Comparison of ENCODE assay signal across 11 cellular contexts in the genomic region with DNA sequence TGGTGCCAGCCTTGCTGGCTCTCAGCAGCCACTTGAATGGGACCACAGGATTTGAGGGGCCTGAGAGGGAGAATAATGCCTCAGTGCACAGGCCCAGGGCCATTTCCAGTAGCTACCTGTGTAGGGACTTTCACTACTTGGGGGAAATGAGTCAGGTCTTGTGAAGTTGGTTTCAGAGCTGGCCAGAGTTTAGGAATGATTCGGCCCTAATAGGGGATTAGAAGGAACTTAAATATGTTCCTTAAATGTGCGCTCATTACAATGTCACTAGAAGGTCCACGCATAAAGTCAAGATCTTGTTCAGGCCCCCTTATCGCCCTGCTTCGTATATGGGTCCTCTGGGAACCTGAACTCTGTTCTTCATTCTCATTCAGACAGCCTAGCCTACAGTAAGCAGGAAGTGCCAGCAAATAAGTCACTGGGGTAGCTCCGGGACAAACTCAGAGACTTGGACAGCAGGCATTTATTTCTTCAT. TPM values are rescaled to one million over a fixed set of nuclear protein-coding genes. Genes with fewer than 3 reads are reported as not detected.
DNase-seq lines count a peak whose midpoint lies in the region; ATAC-seq, FAIRE-seq and TF ChIP-seq lines count a peak whose summit lies in the region.
"Had no signal": no experiment of that assay in that cellular context is flagged by ENCODE, and none has a peak within 500 bp of the region (broad histone marks: within the 10 kb centered on the region; RNA-seq: fewer than 3 reads in every experiment).

No MANE protein-coding gene starts in this region.

- dilution Hi-C loops in mammary epithelial cell (cut with HindIII; ENCODE audit: low sequenced_read_pairs): no loop called here

- H4K20me1 ChIP-seq in mammary epithelial cell (ENCODE audit: insufficient read depth, low read length) (no peaks in the 10 kb centered on the region), GM12878 (ENCODE audit: control insufficient read depth, insufficient read depth) (no peaks in the 10 kb centered on the region)

- H3K4me1 ChIP-seq in mammary epithelial cell (ENCODE audit: insufficient read depth, low read length) (no peaks in the 10 kb centered on the region), breast epithelium (no peaks in the 10 kb centered on the region), GM12878 (ENCODE audit: control insufficient read depth, insufficient read depth, low read length) (peaks cover 30% of the 10 kb centered on the region), upper lobe of right lung (peaks cover 33% of the 10 kb centered on the region), endodermal cell (ENCODE audit: control insufficient read depth, insufficient read depth, low read length) (no peaks in the 10 kb centered on the region)

- no peak for TF ChIP-seq CTCF in mammary epithelial cell (conservative IDR thresholded peaks at IDR 0.05 in 1 of 2, IDR thresholded peaks at IDR 0.05 in 1 of 2; ENCODE audit: extremely low read depth in 1 of 2, insufficient read depth in 1 of 2, low read depth in 1 of 2, low read length in 2 of 2)
- TF ChIP-seq CTCF in breast epithelium (IDR thresholded peaks at IDR 0.05): no peak
- no peak for TF ChIP-seq CTCF in GM12878 (IDR thresholded peaks at IDR 0.05 in 2 of 3, conservative IDR thresholded peaks at IDR 0.05 in 1 of 3; ENCODE audit: control insufficient read depth in 2 of 3, extremely low read depth in 1 of 3, insufficient read depth in 1 of 3, low read depth in 3 of 3, low read length in 3 of 3)
- TF ChIP-seq CTCF in upper lobe of right lung (IDR thresholded peaks at IDR 0.05): no peak
- TF ChIP-seq CTCF in endodermal cell (conservative IDR thresholded peaks at IDR 0.05): no peak

- H3K9me3 ChIP-seq in mammary epithelial cell (replicated peaks; ENCODE audit: insufficient read depth, low read length): no peaks in the 10 kb centered on the region
- H3K9me3 ChIP-seq in breast epithelium: no peaks in the 10 kb centered on the region
- H3K9me3 ChIP-seq in GM12878 (replicated peaks; ENCODE audit: control insufficient read depth, insufficient read depth, low read length): no peaks in the 10 kb centered on the region; the same call in 1 of the 3 replicates
- no peaks in the 10 kb centered on the region for H3K9me3 ChIP-seq in upper lobe of right lung
- no peaks in the 10 kb centered on the region for H3K9me3 ChIP-seq in endodermal cell (ENCODE audit: control insufficient read depth, low read length)

- peak; percentile 79 to 80 for TF ChIP-seq EP300 in GM12878 (IDR thresholded peaks at IDR 0.05; ENCODE audit: borderline replicate concordance in 1 of 2, control insufficient read depth in 1 of 2, low read depth in 2 of 2, low read length in 2 of 2)

- H3K9me3 Mint-ChIP-seq in T-cell (no peaks in the 10 kb centered on the region), endodermal cell (no peaks in the 10 kb centered on the region)
- H3K9me3 Mint-ChIP-seq in activated T-helper 2 cell treated with anti-CD3 and anti-CD28 coated beads, Interferon-gamma antibody, Interleukin-2, Interleukin-4, amounts not matched to agents 10 μg/mL and 5 μg/mL and 100 μg/mL, durations not matched to agents 14 hours and 24 hours and 36 hours: no peaks in the 10 kb centered on the region

- H3K27ac ChIP-seq in mammary epithelial cell (ENCODE audit: insufficient read depth, low read depth, low read length) (no peak overlapping the region), breast epithelium (no peak overlapping the region), GM12878 (ENCODE audit: control insufficient read depth, insufficient read depth) (peak overlapping the region; percentile 78), upper lobe of right lung (peak overlapping the region; percentile 36), endodermal cell (ENCODE audit: low read depth, low read length) (no peak overlapping the region)
- H3K27ac ChIP-seq: RWPE1 had no signal

- H3K4me3 Mint-ChIP-seq in T-cell: no peak overlapping the region
- H3K4me3 Mint-ChIP-seq in activated T-helper 2 cell treated with anti-CD3 and anti-CD28 coated beads, Interferon-gamma antibody, Interleukin-2, Interleukin-4, amounts not matched to agents 10 μg/mL and 5 μg/mL and 100 μg/mL, durations not matched to agents 14 hours and 24 hours and 36 hours (ENCODE audit: low read depth): no peak overlapping the region
- H3K4me3 Mint-ChIP-seq in endodermal cell: no peak overlapping the region

- POLR2A ChIA-PET in GM12878 (lab: Charles Lee): interaction anchor here (0.6 to 7.6 kb wide), 15 partner anchors 9 to 823 kb away, joined by 3 to 118 read pairs (median 5); a partner anchor contains a TSS
- POLR2A ChIA-PET in T-cell (lab: Charles Lee): no interaction called here

- H3K4me2 ChIP-seq in mammary epithelial cell (ENCODE audit: insufficient read depth, low read depth, low read length): no peak overlapping the region
- peak overlapping the region; percentile 58 for H3K4me2 ChIP-seq in GM12878 (ENCODE audit: control insufficient read depth, insufficient read depth)

- intact Hi-C loops in mammary epithelial cell (cut with micrococcal nuclease) (no loop called here), breast epithelium (cut with DNase I; ENCODE audit: low total_unique reads) (no loop called here), GM12878 (cut with micrococcal nuclease; ENCODE audit: unreplicated experiment) (loop anchor here (2.0 kb wide), 1 partner anchor 22 kb away; no protein-coding TSS in a partner anchor), upper lobe of right lung (cut with DNase I) (no loop called here)
- intact Hi-C loops in activated T-helper 2 cell treated with anti-CD3 and anti-CD28 coated beads, Interferon-gamma antibody, Interleukin-2, Interleukin-4, amounts not matched to agents 10 μg/mL and 5 μg/mL and 100 μg/mL, durations not matched to agents 14 hours and 24 hours and 36 hours (cut with micrococcal nuclease): no loop called here

- no peak for TF ChIP-seq RAD21 in GM12878 (IDR thresholded peaks at IDR 0.05; ENCODE audit: insufficient read depth, low read depth, low read length)

- RAD21 ChIA-PET in GM12878 (lab: Charles Lee; ENCODE audit: unreplicated experiment): interaction anchor here (0.6 to 5.0 kb wide), 12 partner anchors 8 to 54 kb away, joined by 3 to 40 read pairs (median 3); a partner anchor contains a TSS

- SMC1A ChIA-PET in GM12878 (lab: Charles Lee; ENCODE audit: uncharacterized antibody, unreplicated experiment): interaction anchor here (0.7 to 8.6 kb wide), 14 partner anchors 8 to 241 kb away, joined by 3 to 80 read pairs (median 6); a partner anchor contains a TSS

- peak overlapping the region; percentile 37 for H2AFZ ChIP-seq in mammary epithelial cell (ENCODE audit: low read depth, low read length)
- peak overlapping the region; percentile 69 for H2AFZ ChIP-seq in GM12878 (ENCODE audit: control insufficient read depth, low read depth, low read length)

- H3K4me3 ChIP-seq in mammary epithelial cell (replicated peaks in 1 of 3; ENCODE audit: insufficient read depth in 1 of 3, low read depth in 2 of 3, low read length in 3 of 3) (no peak overlapping the region), breast epithelium (no peak overlapping the region), GM12878 (peak overlapping the region; percentile 2; the same call in 1 of the 2 replicates), upper lobe of right lung (no peak overlapping the region), endodermal cell (ENCODE audit: low read length) (no peak overlapping the region)

- in situ Hi-C loops in mammary epithelial cell (cut with MboI; ENCODE audit: low sequenced_read_pairs in 2 of 2): no loop called here
- in situ Hi-C loops in GM12878 (cut with MboI): no loop called here

- no peak for DNase-seq in mammary epithelial cell
- DNase-seq in breast epithelium (ENCODE audit: low spot score in 2 of 2): no peak
- peak; percentile 82 for DNase-seq in GM12878 (ENCODE audit: low read depth, low spot score)
- no peak for DNase-seq in upper lobe of right lung
- DNase-seq in T-cell: no peak
- no peak for DNase-seq in activated T-helper 2 cell treated with anti-CD3 and anti-CD28 coated beads, Interferon-gamma antibody, Interleukin-2, Interleukin-4, amounts not matched to agents 10 μg/mL and 5 μg/mL and 100 μg/mL, durations not matched to agents 14 hours and 24 hours and 36 hours (ENCODE audit: low spot score)
- no peak for DNase-seq in endodermal cell
- DNase-seq: anterior cingulate cortex; CD4-positive, CD25-positive, alpha-beta regulatory T cell had no signal

- H3K27me3 ChIP-seq in mammary epithelial cell (ENCODE audit: insufficient read depth, low read length) (no peaks in the 10 kb centered on the region), breast epithelium (no peaks in the 10 kb centered on the region), GM12878 (replicated peaks in 1 of 2; ENCODE audit: control insufficient read depth in 2 of 2, insufficient read depth in 2 of 2, low read length in 1 of 2) (no peaks in the 10 kb centered on the region), upper lobe of right lung (no peaks in the 10 kb centered on the region), endodermal cell (ENCODE audit: control insufficient read depth, insufficient read depth, low read length, poor library complexity, severe bottlenecking) (no peaks in the 10 kb centered on the region)

- peaks cover 12 to 33% (median 27%) of the 10 kb centered on the region in 3 donors for H3K4me1 Mint-ChIP-seq in T-cell
- peaks cover 35% of the 10 kb centered on the region for H3K4me1 Mint-ChIP-seq in activated T-helper 2 cell treated with anti-CD3 and anti-CD28 coated beads, Interferon-gamma antibody, Interleukin-2, Interleukin-4, amounts not matched to agents 10 μg/mL and 5 μg/mL and 100 μg/mL, durations not matched to agents 14 hours and 24 hours and 36 hours (ENCODE audit: low read depth)
- H3K4me1 Mint-ChIP-seq in endodermal cell: peaks cover 3% of the 10 kb centered on the region

- FAIRE-seq in GM12878 (lab: Jason Lieb, UNC): no peak

- H3K27ac Mint-ChIP-seq in T-cell: peak overlapping the region in 1 of 2 donors; percentile 62
- no peak overlapping the region for H3K27ac Mint-ChIP-seq in activated T-helper 2 cell treated with anti-CD3 and anti-CD28 coated beads, Interferon-gamma antibody, Interleukin-2, Interleukin-4, amounts not matched to agents 10 μg/mL and 5 μg/mL and 100 μg/mL, durations not matched to agents 14 hours and 24 hours and 36 hours
- no peak overlapping the region for H3K27ac Mint-ChIP-seq in endodermal cell

- H3K79me2 ChIP-seq in mammary epithelial cell (ENCODE audit: insufficient read depth, low read length) (no peaks in the 10 kb centered on the region), GM12878 (ENCODE audit: control insufficient read depth, insufficient read depth, low read length) (no peaks in the 10 kb centered on the region)

- H3K27me3 Mint-ChIP-seq in T-cell: no peaks in the 10 kb centered on the region
- peaks cover 3% of the 10 kb centered on the region for H3K27me3 Mint-ChIP-seq in activated T-helper 2 cell treated with anti-CD3 and anti-CD28 coated beads, Interferon-gamma antibody, Interleukin-2, Interleukin-4, amounts not matched to agents 10 μg/mL and 5 μg/mL and 100 μg/mL, durations not matched to agents 14 hours and 24 hours and 36 hours (ENCODE audit: low read depth)
- H3K27me3 Mint-ChIP-seq in endodermal cell (ENCODE audit: insufficient read depth): no peaks in the 10 kb centered on the region
- H3K27me3 Mint-ChIP-seq: CD4-positive, CD25-positive, alpha-beta regulatory T cell had no signal

- H3K36me3 ChIP-seq in mammary epithelial cell (ENCODE audit: insufficient read depth, low read length): no peaks in the 10 kb centered on the region
- no peaks in the 10 kb centered on the region for H3K36me3 ChIP-seq in breast epithelium
- no peaks in the 10 kb centered on the region for H3K36me3 ChIP-seq in GM12878 (ENCODE audit: control insufficient read depth in 2 of 2, insufficient read depth in 2 of 2, low read length in 1 of 2)
- no peaks in the 10 kb centered on the region for H3K36me3 ChIP-seq in upper lobe of right lung
- no peaks in the 10 kb centered on the region for H3K36me3 ChIP-seq in endodermal cell (ENCODE audit: control insufficient read depth, insufficient read depth, low read length)

- ATAC-seq in HG03103 (IDR thresholded peaks at IDR 0.05; ENCODE audit: low read depth, unreplicated experiment): peak; percentile 49
- ATAC-seq in GM12878: peak; percentile 82
- ATAC-seq in upper lobe of right lung: no peak
- no peak for ATAC-seq in T-cell (replicated peaks in 1 of 4)

- TF ChIP-seq POLR2A in breast epithelium (IDR thresholded peaks at IDR 0.05): no peak
- TF ChIP-seq POLR2A in GM12878 (IDR thresholded peaks at IDR 0.05; ENCODE audit: low read depth, low read length): no peak

- CTCF ChIA-PET in mammary epithelial cell (lab: Charles Lee; ENCODE audit: low non-redundant PET) (interaction anchor here (0.7 to 1.1 kb wide), 2 partner anchors 12 to 32 kb away, joined by 4 read pairs; no protein-coding TSS in a partner anchor), GM12878 (lab: Yijun Ruan, JAX) (interaction anchor here (0.5 to 3.2 kb wide), 10 partner anchors 9 to 190 kb away, joined by 3 to 14 read pairs (median 6); a partner anchor contains a TSS), T-cell (lab: Charles Lee) (interaction anchor here in 1 of 2 donors (0.6 to 1.1 kb wide), 3 partner anchors 9 to 52 kb away, joined by 3 to 4 read pairs (median 4); no protein-coding TSS in a partner anchor)

- no TSS peak for BruUV-seq in mammary epithelial cell (replicated peaks; lab: Mats Ljungman, UMichigan)
- BruUV-seq in GM12878 (replicated peaks; lab: Mats Ljungman, UMichigan): no TSS peak

- H3K36me3 Mint-ChIP-seq in T-cell (no peaks in the 10 kb centered on the region), endodermal cell (ENCODE audit: low read depth) (no peaks in the 10 kb centered on the region)
- no peaks in the 10 kb centered on the region for H3K36me3 Mint-ChIP-seq in activated T-helper 2 cell treated with anti-CD3 and anti-CD28 coated beads, Interferon-gamma antibody, Interleukin-2, Interleukin-4, amounts not matched to agents 10 μg/mL and 5 μg/mL and 100 μg/mL, durations not matched to agents 14 hours and 24 hours and 36 hours (ENCODE audit: low read depth)
- H3K36me3 Mint-ChIP-seq: CD4-positive, CD25-positive, alpha-beta regulatory T cell had no signal

- H3K9ac ChIP-seq in mammary epithelial cell (ENCODE audit: insufficient read depth, low read length): no peak overlapping the region
- peak overlapping the region; percentile 31 for H3K9ac ChIP-seq in GM12878 (ENCODE audit: control insufficient read depth, insufficient read depth, low read length)
- no peak overlapping the region for H3K9ac ChIP-seq in endodermal cell (ENCODE audit: extremely low read depth, low read length, poor library complexity, severe bottlenecking)

- 53% methylated on average over 6 of the region's 6 CpGs for WGBS in mammary epithelial cell (ENCODE audit: low coverage, missing lambda C conversion rate)
- 0% methylated on average over 6 of the region's 6 CpGs for WGBS in GM12878 (ENCODE audit: insufficient coverage, insufficient replicate concordance, low lambda C conversion rate, missing lambda C conversion rate)
- 75 to 80% methylated on average over 5 to 6 of the region's 6 CpGs for WGBS in endodermal cell (ENCODE audit: insufficient coverage in 1 of 2, insufficient read length in 1 of 2), 2 experiments

RNA-seq across cellular contexts. Expression of a gene that starts 5.6 kb away (rescaled TPM):
- total RNA-seq in mammary epithelial cell: 10 to 100 TPM; 58.7 to 79.7 TPM
- polyA plus RNA-seq in mammary epithelial cell: 118 TPM
- 105 TPM for polyA minus RNA-seq in mammary epithelial cell
- 10 to 100 TPM; 85.5 to 96.0 (median 89.4) TPM for total RNA-seq in breast epithelium
- 82.3 and 85.2 TPM in 2 replicates for total RNA-seq in GM12878 (2013; cell fraction: nucleolus; rRNA removed)
- total RNA-seq in GM12878 (2014; rRNA removed): 208 and 209 TPM in 2 replicates
- total RNA-seq in GM12878 (2014; rRNA removed; fragmentation: Illumina TruSeq; extraction: Trizol): 187 and 189 TPM in 2 replicates
- total RNA-seq in GM12878 (2021): 259 and 260 TPM in 2 replicates
- polyA plus RNA-seq in GM12878 (2011; ENCODE audit: low read depth): 223 TPM
- polyA plus RNA-seq in GM12878 (2011; rRNA removed): 243 and 335 TPM in 2 replicates
- 422 and 450 TPM in 2 replicates for polyA plus RNA-seq in GM12878 (2011; cell fraction: cytosol; rRNA removed)
- 238 and 249 TPM in 2 replicates for polyA plus RNA-seq in GM12878 (2011; cell fraction: nucleus; rRNA removed)
- 188 and 204 TPM in 2 replicates for polyA plus RNA-seq in GM12878 (2012)
- polyA plus RNA-seq in GM12878 (2014; fragmentation: Illumina TruSeq; extraction: Trizol): 182 and 222 TPM in 2 replicates
- polyA plus RNA-seq in GM12878 (2014; fragmentation: Nextera tagmentation; extraction: Ambion mirVana): 100 to 1,000 TPM; 199 to 200 TPM
- polyA plus RNA-seq in GM12878 (2014; rRNA removed): 253 and 265 TPM in 2 replicates
- polyA plus RNA-seq in GM12878 (2016; fragmentation: Nextera tagmentation; extraction: Ambion mirVana): 100 to 1,000 TPM; 309 to 334 TPM
- polyA minus RNA-seq in GM12878 (2011; rRNA and poly(A)+ RNA removed): 265 and 347 TPM in 2 replicates
- polyA minus RNA-seq in GM12878 (2011; cell fraction: cytosol; rRNA and poly(A)+ RNA removed): 80.9 and 94.5 TPM in 2 replicates
- 56.6 and 85.1 TPM in 2 replicates for polyA minus RNA-seq in GM12878 (2011; cell fraction: nucleus; rRNA and poly(A)+ RNA removed)
- total RNA-seq in upper lobe of right lung: 167 TPM
- 100 to 1,000 TPM in 1 of 5 donors, 10 to 100 TPM in 4; 48.2 to 105 (median 92.9) TPM for total RNA-seq in T-cell
- 191 and 210 TPM in 2 replicates for total RNA-seq in activated T-helper 2 cell treated with anti-CD3 and anti-CD28 coated beads, Interferon-gamma antibody, Interleukin-2, Interleukin-4, amounts not matched to agents 10 μg/mL and 5 μg/mL and 100 μg/mL, durations not matched to agents 14 hours and 24 hours and 36 hours
- total RNA-seq in endodermal cell: 100 to 1,000 TPM; 200 to 239 TPM
- polyA plus RNA-seq in endodermal cell (2013, experiment 1 of 2): 176 TPM
- polyA plus RNA-seq in endodermal cell (2013, experiment 2 of 2): 157 TPM

RNA-seq across cellular contexts. Expression of a gene that starts 23.4 kb away (rescaled TPM):
- total RNA-seq in mammary epithelial cell (100 to 1,000 TPM; 273 to 406 TPM), breast epithelium (100 to 1,000 TPM; 178 to 313 (median 308) TPM), GM12878 (2014; rRNA removed) (822 and 988 TPM in 2 replicates), GM12878 (2014; rRNA removed; fragmentation: Illumina TruSeq; extraction: Trizol) (779 and 790 TPM in 2 replicates), GM12878 (2021) (630 and 659 TPM in 2 replicates), upper lobe of right lung (401 TPM), T-cell (100 to 1,000 TPM in 3 of 5 donors, 10 to 100 TPM in 2; 59.3 to 156 (median 151) TPM), endodermal cell (100 to 1,000 TPM; 872 to 949 TPM)
- polyA plus RNA-seq in mammary epithelial cell (674 TPM), GM12878 (2011; rRNA removed) (784 and 883 TPM in 2 replicates), GM12878 (2014; fragmentation: Illumina TruSeq; extraction: Trizol) (752 and 883 TPM in 2 replicates), GM12878 (2014; fragmentation: Nextera tagmentation; extraction: Ambion mirVana) (1,000 to 10,000 TPM; 1,264 to 1,775 TPM), GM12878 (2014; rRNA removed) (763 and 801 TPM in 2 replicates), GM12878 (2016; fragmentation: Nextera tagmentation; extraction: Ambion mirVana) (1,000 to 10,000 TPM; 1,223 to 1,315 TPM)
- 272 TPM for polyA minus RNA-seq in mammary epithelial cell
- 28.3 and 29.3 TPM in 2 replicates for total RNA-seq in GM12878 (2013; cell fraction: nucleolus; rRNA removed)
- polyA plus RNA-seq in GM12878 (2011; ENCODE audit: low read depth): 509 TPM
- 460 and 514 TPM in 2 replicates for polyA plus RNA-seq in GM12878 (2011; cell fraction: cytosol; rRNA removed)
- polyA plus RNA-seq in GM12878 (2011; cell fraction: nucleus; rRNA removed): 254 and 281 TPM in 2 replicates
- 373 and 379 TPM in 2 replicates for polyA plus RNA-seq in GM12878 (2012)
- polyA minus RNA-seq in GM12878 (2011; rRNA and poly(A)+ RNA removed): 315 and 352 TPM in 2 replicates
- 102 and 104 TPM in 2 replicates for polyA minus RNA-seq in GM12878 (2011; cell fraction: cytosol; rRNA and poly(A)+ RNA removed)
- 49.7 and 63.3 TPM in 2 replicates for polyA minus RNA-seq in GM12878 (2011; cell fraction: nucleus; rRNA and poly(A)+ RNA removed)
- 703 and 712 TPM in 2 replicates for total RNA-seq in activated T-helper 2 cell treated with anti-CD3 and anti-CD28 coated beads, Interferon-gamma antibody, Interleukin-2, Interleukin-4, amounts not matched to agents 10 μg/mL and 5 μg/mL and 100 μg/mL, durations not matched to agents 14 hours and 24 hours and 36 hours
- 677 TPM for polyA plus RNA-seq in endodermal cell (2013, experiment 1 of 2)
- polyA plus RNA-seq in endodermal cell (2013, experiment 2 of 2): 633 TPM

RNA-seq across cellular contexts. Expression of a gene that starts 38.8 kb away (rescaled TPM):
- total RNA-seq in mammary epithelial cell (10 to 100 TPM; 17.2 to 82.2 TPM), breast epithelium (10 to 100 TPM; 83.4 to 96.7 (median 91.0) TPM), GM12878 (2014; rRNA removed) (177 and 183 TPM in 2 replicates), GM12878 (2014; rRNA removed; fragmentation: Illumina TruSeq; extraction: Trizol) (276 and 278 TPM in 2 replicates), GM12878 (2021) (180 and 184 TPM in 2 replicates), upper lobe of right lung (49.8 TPM), T-cell (100 to 1,000 TPM in 2 of 5 donors, 10 to 100 TPM in 3; 64.6 to 145 (median 74.7) TPM), endodermal cell (100 to 1,000 TPM; 368 to 385 TPM)
- polyA plus RNA-seq in mammary epithelial cell (84.7 TPM), GM12878 (2011; rRNA removed) (187 and 191 TPM in 2 replicates), GM12878 (2014; fragmentation: Illumina TruSeq; extraction: Trizol) (321 and 355 TPM in 2 replicates), GM12878 (2014; fragmentation: Nextera tagmentation; extraction: Ambion mirVana) (100 to 1,000 TPM; 111 to 175 TPM), GM12878 (2014; rRNA removed) (195 and 220 TPM in 2 replicates), GM12878 (2016; fragmentation: Nextera tagmentation; extraction: Ambion mirVana) (100 to 1,000 TPM; 234 to 238 TPM)
- 39.5 TPM for polyA minus RNA-seq in mammary epithelial cell
- 189 and 195 TPM in 2 replicates for total RNA-seq in GM12878 (2013; cell fraction: nucleolus; rRNA removed)
- polyA plus RNA-seq in GM12878 (2011; ENCODE audit: low read depth): 98.4 TPM
- 127 and 155 TPM in 2 replicates for polyA plus RNA-seq in GM12878 (2011; cell fraction: cytosol; rRNA removed)
- 201 and 270 TPM in 2 replicates for polyA plus RNA-seq in GM12878 (2011; cell fraction: nucleus; rRNA removed)
- polyA plus RNA-seq in GM12878 (2012): 117 and 125 TPM in 2 replicates
- polyA minus RNA-seq in GM12878 (2011; rRNA and poly(A)+ RNA removed): 143 and 157 TPM in 2 replicates
- polyA minus RNA-seq in GM12878 (2011; cell fraction: cytosol; rRNA and poly(A)+ RNA removed): 77.1 and 87.6 TPM in 2 replicates
- 68.7 and 103 TPM in 2 replicates for polyA minus RNA-seq in GM12878 (2011; cell fraction: nucleus; rRNA and poly(A)+ RNA removed)
- 253 and 265 TPM in 2 replicates for total RNA-seq in activated T-helper 2 cell treated with anti-CD3 and anti-CD28 coated beads, Interferon-gamma antibody, Interleukin-2, Interleukin-4, amounts not matched to agents 10 μg/mL and 5 μg/mL and 100 μg/mL, durations not matched to agents 14 hours and 24 hours and 36 hours
- 403 TPM for polyA plus RNA-seq in endodermal cell (2013, experiment 1 of 2)
- polyA plus RNA-seq in endodermal cell (2013, experiment 2 of 2): 368 TPM

RNA-seq across cellular contexts. Expression of a gene that starts 45.0 kb away (rescaled TPM):
- total RNA-seq in mammary epithelial cell: 10 to 100 TPM in 1 of 2 donors, 1 to 10 TPM in 1; 4.3 to 10.4 TPM
- polyA plus RNA-seq in mammary epithelial cell: 9.4 TPM
- 14.1 TPM for polyA minus RNA-seq in mammary epithelial cell
- total RNA-seq in breast epithelium: 1 to 10 TPM; 2.1 to 5.1 (median 3.6) TPM
- 5.3 and 6.3 TPM in 2 replicates for total RNA-seq in GM12878 (2013; cell fraction: nucleolus; rRNA removed)
- total RNA-seq in GM12878 (2014; rRNA removed): 10.8 and 13.6 TPM in 2 replicates
- total RNA-seq in GM12878 (2014; rRNA removed; fragmentation: Illumina TruSeq; extraction: Trizol): 7.3 and 7.6 TPM in 2 replicates
- 14.2 and 14.8 TPM in 2 replicates for total RNA-seq in GM12878 (2021)
- 1.5 TPM for polyA plus RNA-seq in GM12878 (2011; ENCODE audit: low read depth)
- polyA plus RNA-seq in GM12878 (2011; rRNA removed): 5.6 and 6.8 TPM in 2 replicates
- polyA plus RNA-seq in GM12878 (2011; cell fraction: cytosol; rRNA removed): 10.3 and 10.8 TPM in 2 replicates
- polyA plus RNA-seq in GM12878 (2011; cell fraction: nucleus; rRNA removed): 5.8 and 6.5 TPM in 2 replicates
- polyA plus RNA-seq in GM12878 (2012): 5.1 and 5.9 TPM in 2 replicates
- polyA plus RNA-seq in GM12878 (2014; fragmentation: Illumina TruSeq; extraction: Trizol): 8.1 and 11.7 TPM in 2 replicates
- 1 to 10 TPM; 4.6 to 5.7 TPM for polyA plus RNA-seq in GM12878 (2014; fragmentation: Nextera tagmentation; extraction: Ambion mirVana)
- polyA plus RNA-seq in GM12878 (2014; rRNA removed): 9.4 and 9.8 TPM in 2 replicates
- 10 to 100 TPM in 1 of 2 experiments, 1 to 10 TPM in 1; 10.0 to 12.3 TPM for polyA plus RNA-seq in GM12878 (2016; fragmentation: Nextera tagmentation; extraction: Ambion mirVana)
- polyA minus RNA-seq in GM12878 (2011; rRNA and poly(A)+ RNA removed): 12.1 and 19.3 TPM in 2 replicates
- polyA minus RNA-seq in GM12878 (2011; cell fraction: cytosol; rRNA and poly(A)+ RNA removed): 4.7 and 5.9 TPM in 2 replicates
- polyA minus RNA-seq in GM12878 (2011; cell fraction: nucleus; rRNA and poly(A)+ RNA removed): 3.0 and 5.8 TPM in 2 replicates
- total RNA-seq in upper lobe of right lung: 6.9 TPM
- 1 to 10 TPM; 1.9 to 6.4 (median 4.9) TPM for total RNA-seq in T-cell
- 8.0 and 9.4 TPM in 2 replicates for total RNA-seq in activated T-helper 2 cell treated with anti-CD3 and anti-CD28 coated beads, Interferon-gamma antibody, Interleukin-2, Interleukin-4, amounts not matched to agents 10 μg/mL and 5 μg/mL and 100 μg/mL, durations not matched to agents 14 hours and 24 hours and 36 hours
- 1 to 10 TPM; 7.1 to 7.7 TPM for total RNA-seq in endodermal cell
- polyA plus RNA-seq in endodermal cell (2013, experiment 1 of 2): 7.2 TPM
- 6.1 TPM for polyA plus RNA-seq in endodermal cell (2013, experiment 2 of 2)

RNA-seq across cellular contexts. Expression of a gene that starts 45.2 kb away (rescaled TPM):
- 1 to 10 TPM; 1.0 to 5.1 TPM for total RNA-seq in mammary epithelial cell
- polyA plus RNA-seq in mammary epithelial cell: 3.1 TPM
- polyA minus RNA-seq in mammary epithelial cell: 10.5 TPM
- total RNA-seq in breast epithelium: 1 to 10 TPM in 2 of 3 donors, under 1 TPM in 1; 0.64 to 1.6 (median 1.3) TPM
- 2.0 and 2.6 TPM in 2 replicates for total RNA-seq in GM12878 (2013; cell fraction: nucleolus; rRNA removed)
- 2.3 and 3.2 TPM in 2 replicates for total RNA-seq in GM12878 (2014; rRNA removed)
- total RNA-seq in GM12878 (2014; rRNA removed; fragmentation: Illumina TruSeq; extraction: Trizol): 2.0 and 2.1 TPM in 2 replicates
- 2.4 and 2.9 TPM in 2 replicates for total RNA-seq in GM12878 (2021)
- 2.5 TPM for polyA plus RNA-seq in GM12878 (2011; ENCODE audit: low read depth)
- polyA plus RNA-seq in GM12878 (2011; rRNA removed): 2.6 and 3.2 TPM in 2 replicates
- 5.2 and 6.2 TPM in 2 replicates for polyA plus RNA-seq in GM12878 (2011; cell fraction: cytosol; rRNA removed)
- 3.1 and 4.0 TPM in 2 replicates for polyA plus RNA-seq in GM12878 (2011; cell fraction: nucleus; rRNA removed)
- 3.4 and 4.8 TPM in 2 replicates for polyA plus RNA-seq in GM12878 (2012)
- 2.7 and 3.0 TPM in 2 replicates for polyA plus RNA-seq in GM12878 (2014; fragmentation: Illumina TruSeq; extraction: Trizol)
- 1 to 10 TPM; 1.4 to 2.3 TPM for polyA plus RNA-seq in GM12878 (2014; fragmentation: Nextera tagmentation; extraction: Ambion mirVana)
- polyA plus RNA-seq in GM12878 (2014; rRNA removed): 3.6 and 5.3 TPM in 2 replicates
- polyA plus RNA-seq in GM12878 (2016; fragmentation: Nextera tagmentation; extraction: Ambion mirVana): 1 to 10 TPM; 2.3 to 4.0 TPM
- polyA minus RNA-seq in GM12878 (2011; rRNA and poly(A)+ RNA removed): 3.3 and 3.9 TPM in 2 replicates
- 0.94 and 3.0 TPM in 2 replicates for polyA minus RNA-seq in GM12878 (2011; cell fraction: cytosol; rRNA and poly(A)+ RNA removed)
- polyA minus RNA-seq in GM12878 (2011; cell fraction: nucleus; rRNA and poly(A)+ RNA removed): 3.5 and 3.9 TPM in 2 replicates
- total RNA-seq in upper lobe of right lung: 0.87 TPM
- total RNA-seq in T-cell: 1 to 10 TPM in 4 of 5 donors, under 1 TPM in 1; 0.83 to 3.0 (median 2.4) TPM
- 3.5 and 4.0 TPM in 2 replicates for total RNA-seq in activated T-helper 2 cell treated with anti-CD3 and anti-CD28 coated beads, Interferon-gamma antibody, Interleukin-2, Interleukin-4, amounts not matched to agents 10 μg/mL and 5 μg/mL and 100 μg/mL, durations not matched to agents 14 hours and 24 hours and 36 hours
- total RNA-seq in endodermal cell: 1 to 10 TPM; 2.8 to 8.3 TPM
- 2.7 TPM for polyA plus RNA-seq in endodermal cell (2013, experiment 1 of 2)
- polyA plus RNA-seq in endodermal cell (2013, experiment 2 of 2): 2.3 TPM

Comparison
In these comparisons a context has a peak if more than half of its experiments do, and no peak if none do; other contexts are left out.
1. H3K27ac ChIP-seq: peak in GM12878 (single experiment) and upper lobe of right lung (single experiment); none in mammary epithelial cell (single experiment), breast epithelium (0 of 2) and endodermal cell (single experiment).
2. ATAC-seq: peak in HG03103 (single experiment) and GM12878 (single experiment); none in upper lobe of right lung (single experiment) and T-cell (0 of 4).